ENCODE assay signal across 8 cellular contexts in the genomic region with DNA sequence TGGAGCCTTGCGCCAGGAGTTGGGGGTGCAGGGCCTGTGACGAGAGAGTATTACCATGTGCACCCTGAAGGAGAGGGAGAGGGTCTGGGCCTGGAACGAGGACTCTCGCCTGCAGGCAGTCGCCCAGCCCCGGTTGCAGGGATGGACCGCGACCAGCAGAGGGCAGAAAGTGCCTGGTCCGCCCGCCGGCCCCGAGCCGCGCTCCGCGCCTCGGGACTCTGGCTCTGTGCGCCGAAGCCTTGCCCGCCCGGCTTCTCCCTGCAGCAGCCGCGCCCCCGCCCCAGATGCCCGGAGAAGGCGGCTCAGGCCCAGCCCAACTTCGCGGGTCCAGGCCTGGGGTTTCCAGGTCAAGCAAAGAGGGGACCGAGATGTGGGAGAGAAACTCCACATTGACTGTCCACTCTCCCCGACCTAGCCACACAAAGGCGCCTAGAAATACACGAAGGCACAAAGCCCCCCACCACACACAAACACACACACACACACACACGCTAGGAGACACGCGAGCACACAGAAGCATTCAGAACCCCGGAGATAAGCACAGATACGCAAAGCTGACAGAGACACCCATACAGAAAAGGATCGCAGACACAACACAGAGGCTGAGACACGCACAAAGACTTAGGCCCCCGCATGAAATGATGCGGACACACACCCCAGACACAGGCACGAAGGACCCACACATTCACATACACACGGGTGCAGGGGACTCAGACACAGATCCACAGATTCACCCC. TPM values are rescaled to one million over a fixed set of nuclear protein-coding genes. Genes with fewer than 3 reads are reported as not detected.
DNase-seq lines count a peak whose midpoint lies in the region; ATAC-seq, FAIRE-seq and TF ChIP-seq lines count a peak whose summit lies in the region.

No MANE protein-coding gene starts in this region.

- no peak for FAIRE-seq in RCC 7860 (lab: Jason Lieb, UNC)

- in situ Hi-C loops in Caki2 (cut with HindIII; ENCODE audit: low pct_unique_long_range_greater_than_20kb, low sequenced_read_pairs), result no loop called here

- H3K4me3 ChIP-seq in HUES48 (ENCODE audit: low read depth, low read length) (peak overlapping the region; percentile 50), fibroblast of villous mesenchyme (ENCODE audit: low read depth, low read length) (no peak overlapping the region)

- H3K27ac ChIP-seq in HUES48 (ENCODE audit: low read depth, low read length), result no peak overlapping the region

- H3K27me3 ChIP-seq in HUES48 (ENCODE audit: control insufficient read depth, insufficient read depth, low read length), result peaks cover 98% of the 10 kb centered on the region

- TF ChIP-seq CTCF in fibroblast of villous mesenchyme (IDR thresholded peaks at IDR 0.05; ENCODE audit: insufficient read depth, low read depth, low read length) (peak; percentile 68), omental fat pad (IDR thresholded peaks at IDR 0.05) (peak in 1 of 3 donors; percentile 70)

- H3K9me3 ChIP-seq in HUES48 (ENCODE audit: control insufficient read depth, insufficient read depth, low read length), result no peaks in the 10 kb centered on the region

- no peak overlapping the region for H3K9ac ChIP-seq in HUES48 (ENCODE audit: low read depth, low read length)

- DNase-seq in Caki2 (ENCODE audit: low read depth) (peak; percentile 40), RPMI7951 (ENCODE audit: low read depth) (peak; percentile 24), fibroblast of villous mesenchyme (ENCODE audit: low read depth) (peak; percentile 49), omental fat pad (ENCODE audit: low spot score) (no peak), superior temporal gyrus (ENCODE audit: extremely low spot score) (peak; percentile 67), RCC 7860 (ENCODE audit: low spot score) (no peak)
- peak; percentile 55 for DNase-seq in activated effector memory CD4-positive, alpha-beta T cell treated with Interleukin-2 at 50 U/mL for 16 hours

- H3K36me3 ChIP-seq in HUES48 (ENCODE audit: control insufficient read depth, insufficient read depth, low read length), result no peaks in the 10 kb centered on the region

- H3K4me1 ChIP-seq in HUES48 (ENCODE audit: control insufficient read depth, insufficient read depth, low read length), result peaks cover 38% of the 10 kb centered on the region

- ATAC-seq in omental fat pad (ENCODE audit: low FRiP score), result peak; percentile 72

RNA-seq across cellular contexts. Expression of gene LMX1B, which starts 2.0 kb away (rescaled TPM):
- 0.47 TPM in 1 of 2 replicates, not detected in the other for total RNA-seq in Caki2 (2014; rRNA removed; shearing (Covaris generic); ENCODE audit: low replicate concordance)
- total RNA-seq in RPMI7951 (2014; rRNA removed; shearing (Covaris generic)), result not detected in 2 replicates
- total RNA-seq in fibroblast of villous mesenchyme (not detected in 2 replicates), omental fat pad (1 to 10 TPM in 1 of 4 donors, under 1 TPM in 2, not detected in 1; 0.09 to 1.1 (median 0.31) TPM)

Comparison
In these comparisons a context has a peak if more than half of its experiments do, and no peak if none do; other contexts are left out.
1. DNase-seq: peak in Caki2 (single experiment), RPMI7951 (single experiment), activated effector memory CD4-positive, alpha-beta T cell treated with Interleukin-2 at 50 U/mL for 16 hours (single experiment), fibroblast of villous mesenchyme (single experiment) and superior temporal gyrus (single experiment); none in omental fat pad (single experiment) and RCC 7860 (single experiment).